Comparison of ENCODE assay signal across 1 cellular context in the genomic region with DNA sequence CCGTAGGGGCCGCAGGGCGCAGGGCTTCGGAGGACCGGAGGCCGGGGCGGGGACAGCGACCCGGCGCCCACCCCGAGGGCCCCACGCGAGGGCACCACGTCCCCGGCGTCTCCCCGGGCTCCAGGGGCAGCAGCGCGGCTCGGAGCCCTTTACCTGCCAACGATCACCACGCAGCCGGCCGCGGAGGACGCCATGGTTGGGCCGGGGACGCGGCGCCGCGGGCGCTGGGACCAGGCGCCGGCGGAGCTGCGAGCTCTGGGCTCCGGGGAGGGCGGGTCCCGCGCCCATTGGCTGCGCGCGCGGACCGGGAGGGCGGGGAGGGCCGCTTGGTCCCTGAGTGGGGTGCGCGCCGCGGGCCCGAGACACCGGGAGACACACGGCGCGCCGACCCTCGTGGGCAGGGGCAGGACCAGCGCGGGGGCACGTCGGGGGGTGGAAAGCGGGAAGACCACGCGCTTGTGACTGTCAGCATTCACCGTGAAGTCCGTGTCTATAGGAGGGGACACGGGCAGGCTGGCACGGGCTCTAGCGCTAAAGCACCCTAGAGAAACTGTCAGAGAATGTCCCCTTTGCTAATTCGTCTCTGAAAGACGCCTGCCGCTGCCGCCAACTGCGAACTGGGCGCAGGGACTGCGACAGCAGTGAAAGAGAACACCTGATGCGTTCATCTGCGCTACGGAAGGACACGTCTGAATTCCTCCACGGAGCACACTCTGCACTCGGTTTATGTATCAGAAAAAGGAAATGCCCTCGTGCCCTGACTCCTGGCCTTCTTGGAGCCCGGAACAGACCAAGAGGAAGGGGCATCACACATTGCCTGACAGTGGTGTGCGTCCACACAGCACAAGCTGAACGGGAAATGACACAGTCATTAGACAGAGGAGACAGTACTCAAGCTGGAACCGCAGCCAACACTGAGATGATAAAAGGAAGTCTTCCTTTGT.
TF ChIP-seq lines count a peak whose summit lies in the region.

A gene with protein sequence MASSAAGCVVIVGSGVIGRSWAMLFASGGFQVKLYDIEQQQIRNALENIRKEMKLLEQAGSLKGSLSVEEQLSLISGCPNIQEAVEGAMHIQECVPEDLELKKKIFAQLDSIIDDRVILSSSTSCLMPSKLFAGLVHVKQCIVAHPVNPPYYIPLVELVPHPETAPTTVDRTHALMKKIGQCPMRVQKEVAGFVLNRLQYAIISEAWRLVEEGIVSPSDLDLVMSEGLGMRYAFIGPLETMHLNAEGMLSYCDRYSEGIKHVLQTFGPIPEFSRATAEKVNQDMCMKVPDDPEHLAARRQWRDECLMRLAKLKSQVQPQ (minus strand): TSS at position 257 of the 944 bp plus-strand sequence. CDS start 63 bp downstream, at position 194.

TF ChIP-seq in H1, 55 proteins besides CTCF, POLR2A, EP300 and RAD21:
- TF ChIP-seq SUZ12 (IDR thresholded peaks at IDR 0.05; ENCODE audit: low read length) = peak; percentile 36; the same call in 1 of the 2 replicates
- TF ChIP-seq, protein P1, sequence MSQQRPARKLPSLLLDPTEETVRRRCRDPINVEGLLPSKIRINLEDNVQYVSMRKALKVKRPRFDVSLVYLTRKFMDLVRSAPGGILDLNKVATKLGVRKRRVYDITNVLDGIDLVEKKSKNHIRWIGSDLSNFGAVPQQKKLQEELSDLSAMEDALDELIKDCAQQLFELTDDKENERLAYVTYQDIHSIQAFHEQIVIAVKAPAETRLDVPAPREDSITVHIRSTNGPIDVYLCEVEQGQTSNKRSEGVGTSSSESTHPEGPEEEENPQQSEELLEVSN (IDR thresholded peaks at IDR 0.05) = peak; percentile 47; the same call in 1 of the 2 replicates
- 0 out of 4 replicates have a peak, but pooled peaks of 1 of the 2 experiments have one; percentile 11 for TF ChIP-seq SIN3A (conservative IDR thresholded peaks at IDR 0.05 in 1 of 2, IDR thresholded peaks at IDR 0.05 in 1 of 2; ENCODE audit: low read depth in 1 of 2, low read length in 2 of 2)
- TF ChIP-seq BRCA1 (IDR thresholded peaks at IDR 0.05; ENCODE audit: low read depth, low read length) = no peak
- peak; percentile 74 for TF ChIP-seq EZH2 (IDR thresholded peaks at IDR 0.05; ENCODE audit: low read depth, low read length, severe bottlenecking)
- no peak for TF ChIP-seq GABPA (IDR thresholded peaks at IDR 0.05; ENCODE audit: borderline replicate concordance, insufficient read depth, low read length)
- TF ChIP-seq ASH2L (IDR thresholded peaks at IDR 0.05; ENCODE audit: low read length) = no peak
- 0 out of 2 replicates have a peak, but pooled peaks have one; percentile 30 for TF ChIP-seq TAF1 (IDR thresholded peaks at IDR 0.05; ENCODE audit: low read depth, low read length)
- peak; percentile 51; the same call in 1 of the 2 replicates for TF ChIP-seq YY1 (IDR thresholded peaks at IDR 0.05; ENCODE audit: low read depth, low read length)
- peak; percentile 90 for TF ChIP-seq KDM4A (IDR thresholded peaks at IDR 0.05; ENCODE audit: low read depth, low read length, severe bottlenecking)
- TF ChIP-seq RBBP5 (IDR thresholded peaks at IDR 0.05; ENCODE audit: borderline replicate concordance, low read depth, low read length) = 0 out of 2 replicates have a peak, but pooled peaks have one; percentile 44
TF ChIP-seq in H1: peak in this region for 8.
